Comparison of ENCODE assay signal across 1 cellular context in the genomic region with DNA sequence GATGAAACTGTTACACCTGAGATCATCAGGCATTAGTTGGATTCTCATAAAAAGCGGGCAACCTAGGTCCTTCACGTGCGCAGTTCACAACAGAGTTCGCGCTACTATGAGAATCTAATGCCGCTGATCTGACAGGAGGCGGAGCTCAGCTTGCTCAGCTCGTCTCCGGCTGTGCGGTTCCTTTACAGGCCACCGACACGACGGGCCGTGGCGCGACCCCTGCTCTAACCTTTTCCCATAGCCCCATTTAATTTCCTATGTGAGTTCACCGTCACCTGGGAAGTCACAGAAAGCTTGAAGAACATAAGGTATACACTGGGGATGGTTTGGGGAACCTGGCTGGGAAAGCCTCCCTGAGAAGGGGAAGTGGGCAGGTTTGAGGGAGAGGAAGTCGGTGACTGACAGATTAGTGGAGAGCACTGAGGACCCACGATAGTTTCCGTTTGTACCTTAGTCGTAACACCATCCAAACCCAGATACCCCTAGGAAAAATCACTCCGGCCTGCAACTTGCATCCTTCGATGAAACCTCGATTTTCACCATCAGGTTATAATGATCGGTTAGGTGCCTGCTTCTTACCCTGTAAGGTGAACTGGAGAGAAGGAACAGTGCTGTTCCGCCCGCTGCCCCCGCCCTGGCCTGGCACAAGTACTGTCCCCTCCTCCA.
TF ChIP-seq lines count a peak whose summit lies in the region.

No MANE protein-coding gene starts in this region.

TF ChIP-seq in WTC11, 78 proteins besides CTCF, POLR2A, EP300 and RAD21 (continued from another document):
- TF ChIP-seq USF1 (CRISPR knock-in tag; IDR thresholded peaks at IDR 0.05) = no peak
- TF ChIP-seq GRHL2 (CRISPR knock-in tag; IDR thresholded peaks at IDR 0.05; ENCODE audit: insufficient replicate concordance, severe bottlenecking) = no peak
- TF ChIP-seq GABPB1 (CRISPR knock-in tag; IDR thresholded peaks at IDR 0.05) = no peak
- TF ChIP-seq ZNF532 (CRISPR knock-in tag; IDR thresholded peaks at IDR 0.05; ENCODE audit: borderline replicate concordance) = no peak
- no peak for TF ChIP-seq TP53 (CRISPR knock-in tag; IDR thresholded peaks at IDR 0.05)
- TF ChIP-seq ATF1 (CRISPR knock-in tag; IDR thresholded peaks at IDR 0.05) = no peak
- no peak for TF ChIP-seq ZNF317 (CRISPR knock-in tag; IDR thresholded peaks at IDR 0.05; ENCODE audit: borderline replicate concordance, low read depth)
- TF ChIP-seq ZNF416 (CRISPR knock-in tag; IDR thresholded peaks at IDR 0.05) = no peak
